Comparison of ENCODE assay signal across 16 cellular contexts in genomic region chr9:76662476-76663281, GRCh38.
DNase-seq lines count a peak whose midpoint lies in the region; ATAC-seq, FAIRE-seq and TF ChIP-seq lines count a peak whose summit lies in the region.
"Had no signal": no experiment of that assay in that cellular context is flagged by ENCODE, and none has a peak within 500 bp of the region (broad histone marks: within the 10 kb centered on the region; RNA-seq: fewer than 3 reads in every experiment).

No MANE protein-coding gene starts in this region.

- TF ChIP-seq POLR2A in endothelial cell of umbilical vein (IDR thresholded peaks at IDR 0.05; ENCODE audit: low read depth, low read length), result no peak

- H3K36me3 ChIP-seq in A673 (ENCODE audit: insufficient read depth, low read length, poor library complexity, severe bottlenecking) (no peaks in the 10 kb centered on the region), endothelial cell of umbilical vein (ENCODE audit: control insufficient read depth in 2 of 2, extremely low read depth in 1 of 2, insufficient read depth in 2 of 2, low read length in 2 of 2) (no peaks in the 10 kb centered on the region)

- no peaks in the 10 kb centered on the region for H3K9me1 ChIP-seq in endothelial cell of umbilical vein (replicated peaks; ENCODE audit: control insufficient read depth, extremely low read depth, insufficient read depth, low read length)

- H3K4me1 ChIP-seq in A673 (ENCODE audit: insufficient read depth, low read length, poor library complexity, severe bottlenecking) (peaks cover 9% of the 10 kb centered on the region), endothelial cell of umbilical vein (ENCODE audit: control insufficient read depth, extremely low read depth, insufficient read depth, low read length) (peaks cover 36% of the 10 kb centered on the region)

- POLR2A ChIA-PET in A673 (lab: Charles Lee; ENCODE audit: low non-redundant PET), result no interaction called here
- POLR2A ChIA-PET in endothelial cell of umbilical vein (lab: Charles Lee), result interaction anchor here (0.7 kb wide), 1 partner anchor 15 kb away, joined by 3 read pairs; no protein-coding TSS in a partner anchor

- H3K79me2 ChIP-seq in endothelial cell of umbilical vein (ENCODE audit: control insufficient read depth, insufficient read depth, low read length), result no peaks in the 10 kb centered on the region

- intact Hi-C loops in A673 (cut with micrococcal nuclease; ENCODE audit: unreplicated experiment), result no loop called here
- intact Hi-C loops in endothelial cell of umbilical vein (cut with micrococcal nuclease), result loop anchor here (1.0 to 2.0 kb wide), 3 partner anchors 14 to 215 kb away; no protein-coding TSS in a partner anchor

- DNase-seq in A673 (ENCODE audit: low spot score), result peak; percentile 43
- DNase-seq in NCI-H774 (lab: John Stamatoyannopoulos, UW), result peak; percentile 21
- peak; percentile 74 for DNase-seq in endothelial cell of umbilical vein (ENCODE audit: low read depth, low spot score)
- no peak for DNase-seq in activated CD8-positive, alpha-beta memory T cell treated with anti-CD3 and anti-CD28 coated beads, Interleukin-2, amount 50 U/mL, for 4 hours
- DNase-seq: activated CD8-positive, alpha-beta T cell treated with anti-CD3 and anti-CD28 coated beads for 36 hours; activated naive CD4-positive, alpha-beta T cell treated with anti-CD3 and anti-CD28 coated beads for 36 hours; EL; islet precursor cell; naive B cell; NCI-H345 had no signal

- peak overlapping the region; percentile 0 for H2AFZ ChIP-seq in endothelial cell of umbilical vein (ENCODE audit: low read depth, low read length)

- H3K27ac ChIP-seq in A673 (ENCODE audit: low read depth, low read length, poor library complexity, severe bottlenecking) (no peak overlapping the region), endothelial cell of umbilical vein (ENCODE audit: insufficient read depth, low read depth, low read length) (peak overlapping the region; percentile 53)
- H3K27ac ChIP-seq: skin epidermis had no signal

- BruUV-seq in A673 (replicated peaks; lab: Mats Ljungman, UMichigan) (no TSS peak), endothelial cell of umbilical vein (replicated peaks; lab: Mats Ljungman, UMichigan) (no TSS peak)

- no peak; the same call in 1 of the 2 replicates for TF ChIP-seq CTCF in A673 (conservative IDR thresholded peaks at IDR 0.05; ENCODE audit: low read depth, low read length)
- peak; percentile 12 to 28 for TF ChIP-seq CTCF in endothelial cell of umbilical vein (IDR thresholded peaks at IDR 0.05; ENCODE audit: extremely low read depth in 1 of 2, insufficient read depth in 1 of 2, low read depth in 1 of 2, low read length in 2 of 2)

- ATAC-seq in GM19467 (IDR thresholded peaks at IDR 0.05; ENCODE audit: unreplicated experiment) (no peak), GM18861 (IDR thresholded peaks at IDR 0.05; ENCODE audit: unreplicated experiment) (no peak), GM18870 (IDR thresholded peaks at IDR 0.05; ENCODE audit: unreplicated experiment) (no peak)
- ATAC-seq: activated CD8-positive, alpha-beta T cell treated with anti-CD3 and anti-CD28 coated beads for 36 hours had no signal

- H3K27me3 ChIP-seq in A673 (replicated peaks; ENCODE audit: insufficient read depth, low read depth, low read length, poor library complexity) (peaks cover 4% of the 10 kb centered on the region), endothelial cell of umbilical vein (ENCODE audit: control insufficient read depth in 2 of 2, insufficient read depth in 2 of 2, low read length in 2 of 2) (no peaks in the 10 kb centered on the region)

- dilution Hi-C loops in endothelial cell of umbilical vein (cut with MboI; ENCODE audit: extremely low pct_ligation_motif_present, low sequenced_read_pairs), result no loop called here

- H4K20me1 ChIP-seq in endothelial cell of umbilical vein (replicated peaks; ENCODE audit: control insufficient read depth, extremely low read depth, insufficient read depth, low read length), result no peaks in the 10 kb centered on the region

- FAIRE-seq in endothelial cell of umbilical vein (lab: Jason Lieb, UNC), result peak; percentile 64
- FAIRE-seq: HTR-8/SVneo had no signal

- H3K4me3 ChIP-seq in A673 (ENCODE audit: low read depth, low read length, poor library complexity, severe bottlenecking), result no peak overlapping the region
- no peak overlapping the region for H3K4me3 ChIP-seq in endothelial cell of umbilical vein (replicated peaks in 1 of 3; ENCODE audit: insufficient read depth in 1 of 3, low read depth in 1 of 3, low read length in 3 of 3)
- H3K4me3 ChIP-seq: skin epidermis had no signal

- CTCF ChIA-PET in A673 (lab: Charles Lee), result no interaction called here
- CTCF ChIA-PET in endothelial cell of umbilical vein (lab: Charles Lee), result interaction anchor here (0.6 to 7.1 kb wide), 12 partner anchors 12 to 346 kb away, joined by 3 to 140 read pairs (median 4); partner anchors contain the start of genes GCNT1 and RFK

- TF ChIP-seq EP300 in Ishikawa (IDR thresholded peaks at IDR 0.05; ENCODE audit: borderline replicate concordance), result peak; percentile 65

- peak; percentile 24; the same call in 1 of the 2 replicates for TF ChIP-seq RAD21 in Ishikawa (IDR thresholded peaks at IDR 0.05; ENCODE audit: low read depth)

- H3K9me3 ChIP-seq in A673 (ENCODE audit: low read depth, low read length, poor library complexity, severe bottlenecking), result peaks cover 3% of the 10 kb centered on the region
- no peaks in the 10 kb centered on the region for H3K9me3 ChIP-seq in endothelial cell of umbilical vein (replicated peaks; ENCODE audit: control insufficient read depth, insufficient read depth, low read length)

- H3K4me2 ChIP-seq in endothelial cell of umbilical vein (ENCODE audit: insufficient read depth, low read length), result peak overlapping the region; percentile 67

- H3K9ac ChIP-seq in endothelial cell of umbilical vein (replicated peaks; ENCODE audit: extremely low read depth, insufficient read depth, low read length), result no peak overlapping the region

TF ChIP-seq in Ishikawa, 13 proteins besides CTCF, POLR2A, EP300 and RAD21 (continues in another document):
- no peak for TF ChIP-seq ZBTB7A (IDR thresholded peaks at IDR 0.05; ENCODE audit: low read depth)
- TF ChIP-seq YY1 (IDR thresholded peaks at IDR 0.05; ENCODE audit: low read depth), result no peak
- TF ChIP-seq MAX (IDR thresholded peaks at IDR 0.05), result no peak
- no peak for TF ChIP-seq REST (IDR thresholded peaks at IDR 0.05; ENCODE audit: low read depth)

TF ChIP-seq in endothelial cell of umbilical vein, 7 proteins besides CTCF, POLR2A, EP300 and RAD21:
- TF ChIP-seq JUN (IDR thresholded peaks at IDR 0.05; ENCODE audit: borderline replicate concordance, insufficient read depth, insufficient read length, low read depth) (peak; percentile 29), GATA2 (IDR thresholded peaks at IDR 0.05; ENCODE audit: insufficient read depth, insufficient read length, low read depth, low read length) (peak; percentile 81), MYC (IDR thresholded peaks at IDR 0.05; ENCODE audit: low read depth, low read length) (no peak), EZH2 (IDR thresholded peaks at IDR 0.05; ENCODE audit: borderline replicate concordance, low read depth, low read length, severe bottlenecking) (no peak), POLR2AphosphoS5 (IDR thresholded peaks at IDR 0.05; ENCODE audit: insufficient read depth, low read depth, low read length) (no peak)
